In genomic region chr17:63845509-63845908, GRCh38 we compare ENCODE assay signal across 19 cellular contexts. TPM values are rescaled to one million over a fixed set of nuclear protein-coding genes. Genes with fewer than 3 reads are reported as not detected.
A peak's percentile ranks its signal among the peaks of the same experiment; 100 is the strongest.
DNase-seq lines count a peak whose midpoint lies in the region; ATAC-seq and TF ChIP-seq lines count a peak whose summit lies in the region.
"Had no signal": no experiment of that assay in that cellular context is flagged by ENCODE, and none has a peak within 500 bp of the region (broad histone marks: within the 10 kb centered on the region; RNA-seq: fewer than 3 reads in every experiment).

No MANE protein-coding gene starts in this region.

- peaks cover 23% of the 10 kb centered on the region for H3K4me1 Mint-ChIP-seq in brain
- H3K4me1 Mint-ChIP-seq in activated T-cell treated with anti-CD3 and anti-CD28 coated beads, Interleukin-2, amount 50 U/mL, for 24 hours (ENCODE audit: low read depth) = peaks cover 37% of the 10 kb centered on the region

- in situ Hi-C loops in IMR-90 (cut with MboI; ENCODE audit: low sequenced_read_pairs) = no loop called here

- H3K9ac ChIP-seq in BLaER1 = no peak overlapping the region
- no peak overlapping the region for H3K9ac ChIP-seq in IMR-90 (ENCODE audit: low read depth, low read length)

- no peak overlapping the region for H2AFZ ChIP-seq in IMR-90 (replicated peaks; ENCODE audit: low read length, poor library complexity)
- H2AFZ ChIP-seq: GM23338 had no signal

- H3K4me3 Mint-ChIP-seq in brain = peak overlapping the region in 3 of 5 experiments; percentile 0 to 8 (median 6)
- H3K4me3 Mint-ChIP-seq in activated T-cell treated with anti-CD3 and anti-CD28 coated beads, Interleukin-2, amount 50 U/mL, for 24 hours = no peak overlapping the region
- H3K4me3 Mint-ChIP-seq: GM23338, HFFc6 had no signal

- intact Hi-C loops in IMR-90 (cut with micrococcal nuclease) (no loop called here), spleen (cut with DNase I; ENCODE audit: low total_unique reads) (no loop called here)

- H3K36me3 Mint-ChIP-seq in brain = no peaks in the 10 kb centered on the region
- H3K36me3 Mint-ChIP-seq in activated T-cell treated with anti-CD3 and anti-CD28 coated beads, Interleukin-2, amount 50 U/mL, for 24 hours (ENCODE audit: low read depth) = peaks cover 19% of the 10 kb centered on the region

- H3K27ac ChIP-seq in BLaER1 (no peak overlapping the region), IMR-90 (ENCODE audit: insufficient read depth, low read length) (no peak overlapping the region), spleen (no peak overlapping the region), right atrium auricular region (no peak overlapping the region), tibial nerve (no peak overlapping the region)
- H3K27ac ChIP-seq: C4-2B had no signal

- H2AK5ac ChIP-seq in IMR-90 (ENCODE audit: low read depth, low read length) = no peak overlapping the region

- H3K4me1 ChIP-seq in BLaER1 (peaks cover 48% of the 10 kb centered on the region), IMR-90 (ENCODE audit: control insufficient read depth, insufficient read depth, low read length) (peaks cover 8% of the 10 kb centered on the region), spleen (peaks cover 23 to 60% (median 41%) of the 10 kb centered on the region in 6 donors), right atrium auricular region (peaks cover 3 to 23% of the 10 kb centered on the region in 2 donors), tibial nerve (peaks cover 0 to 30% (median 17%) of the 10 kb centered on the region in 4 donors)
- H3K4me1 ChIP-seq: BE2C had no signal

- H2BK5ac ChIP-seq in IMR-90 (ENCODE audit: low read depth, low read length, poor library complexity, severe bottlenecking) = no peak overlapping the region

- TF ChIP-seq RAD21 in IMR-90 (IDR thresholded peaks at IDR 0.05; ENCODE audit: low read length) = no peak

- dilution Hi-C loops in IMR-90 (cut with HindIII; ENCODE audit: low sequenced_read_pairs, unreplicated experiment) = no loop called here

- H3K27me3 Mint-ChIP-seq in brain = peaks cover 18% of the 10 kb centered on the region
- no peaks in the 10 kb centered on the region for H3K27me3 Mint-ChIP-seq in activated T-cell treated with anti-CD3 and anti-CD28 coated beads, Interleukin-2, amount 50 U/mL, for 24 hours
- H3K27me3 Mint-ChIP-seq: CD4-positive, alpha-beta memory T cell had no signal

- ATAC-seq in IMR-90 (ENCODE audit: low read depth) = no peak
- ATAC-seq: GM23338, HCT116 had no signal

- H2BK15ac ChIP-seq in IMR-90 (ENCODE audit: low read depth, low read length) = no peak overlapping the region

- CTCF ChIA-PET in IMR-90 (lab: Yijun Ruan, JAX) = no interaction called here

- peak overlapping the region in 1 of 5 experiments; percentile 7 for H3K27ac Mint-ChIP-seq in brain
- no peak overlapping the region for H3K27ac Mint-ChIP-seq in activated T-cell treated with anti-CD3 and anti-CD28 coated beads, Interleukin-2, amount 50 U/mL, for 24 hours
- H3K27ac Mint-ChIP-seq: GM23338, HFFc6 had no signal

- no CpG with 5 or more reads among the region's 1 CpG for WGBS in IMR-90 (ENCODE audit: extremely low coverage in 2 of 2, insufficient read length in 1 of 2), 2 experiments
- 26 to 71% (median 47%) methylated on average over 1 of the region's 1 CpG for whole genome bisulfite sequencing in spleen, 5 donors
- 2 to 50% methylated on average over 1 of the region's 1 CpG for WGBS in tibial nerve, 2 donors

- TF ChIP-seq POLR2A in IMR-90 (IDR thresholded peaks at IDR 0.05; ENCODE audit: low read depth, low read length) = no peak
- no peak for TF ChIP-seq POLR2A in spleen (IDR thresholded peaks at IDR 0.05)
- TF ChIP-seq POLR2A in tibial nerve (IDR thresholded peaks at IDR 0.05) = no peak

- H3K18ac ChIP-seq in IMR-90 (ENCODE audit: low read depth, low read length) = no peak overlapping the region

- H4K91ac ChIP-seq in IMR-90 (ENCODE audit: insufficient read depth, low read depth, low read length) = no peak overlapping the region

- H4K20me1 ChIP-seq in BLaER1 (peaks cover 16% of the 10 kb centered on the region), IMR-90 (ENCODE audit: insufficient read depth, low read length) (peaks cover 13% of the 10 kb centered on the region)

- peaks cover 17% of the 10 kb centered on the region for H3K9me3 ChIP-seq in BLaER1
- H3K9me3 ChIP-seq in IMR-90 (ENCODE audit: control insufficient read depth, insufficient read depth, low read length) = 0 out of 2 replicates have a peak, but pooled peaks cover 3% of the 10 kb centered on the region
- peaks cover 0 to 5% (median 0%) of the 10 kb centered on the region in 8 donors for H3K9me3 ChIP-seq in spleen
- H3K9me3 ChIP-seq in right atrium auricular region = no peaks in the 10 kb centered on the region
- no peaks in the 10 kb centered on the region for H3K9me3 ChIP-seq in tibial nerve
- H3K9me3 ChIP-seq: BE2C had no signal

- H3K14ac ChIP-seq in IMR-90 (replicated peaks; ENCODE audit: low read depth, low read length) = no peak overlapping the region

- no TSS peak for BruUV-seq in IMR-90 (replicated peaks; lab: Mats Ljungman, UMichigan)

- H4K8ac ChIP-seq in IMR-90 (ENCODE audit: low read depth in 2 of 2, low read length in 2 of 2) = no peak overlapping the region

- H3K4me2 ChIP-seq in BLaER1 (peak overlapping the region; percentile 81), IMR-90 (ENCODE audit: low read depth, low read length) (no peak overlapping the region)
- H3K4me2 ChIP-seq: GM23338 had no signal

- no peak overlapping the region for H3K23ac ChIP-seq in IMR-90 (ENCODE audit: low read depth, low read length)

- no peak overlapping the region for H4K5ac ChIP-seq in IMR-90 (ENCODE audit: low read depth, low read length)

- H2BK120ac ChIP-seq in IMR-90 (ENCODE audit: low read depth, low read length) = no peak overlapping the region

- no peak overlapping the region for H3K4ac ChIP-seq in IMR-90 (ENCODE audit: low read depth, low read length)

- no peak overlapping the region for H2AK9ac ChIP-seq in IMR-90 (replicated peaks; ENCODE audit: low read depth, low read length, poor library complexity)

- H3K79me1 ChIP-seq in IMR-90 (ENCODE audit: low read depth in 1 of 2, low read length in 2 of 2) = peaks cover 6 to 17% of the 10 kb centered on the region in 2 experiments; a peak in 3 of 4 replicates

- H3K36me3 ChIP-seq in BLaER1 (no peaks in the 10 kb centered on the region), IMR-90 (ENCODE audit: control insufficient read depth, insufficient read depth, low read length) (no peaks in the 10 kb centered on the region), spleen (no peaks in the 10 kb centered on the region), right atrium auricular region (no peaks in the 10 kb centered on the region), tibial nerve (no peaks in the 10 kb centered on the region)
- H3K36me3 ChIP-seq: BE2C had no signal

- H3K27me3 ChIP-seq in BLaER1 (no peaks in the 10 kb centered on the region), IMR-90 (ENCODE audit: control insufficient read depth, insufficient read depth, low read length) (no peaks in the 10 kb centered on the region), spleen (replicated peaks in 1 of 7) (peaks cover 0 to 7% (median 0%) of the 10 kb centered on the region in 7 donors), right atrium auricular region (no peaks in the 10 kb centered on the region), tibial nerve (no peaks in the 10 kb centered on the region)
- H3K27me3 ChIP-seq: BE2C had no signal

- TF ChIP-seq EP300 in tibial nerve (IDR thresholded peaks at IDR 0.05) = no peak

- no peak overlapping the region for H2BK20ac ChIP-seq in IMR-90 (ENCODE audit: low read depth, low read length)

- DNase-seq in IMR-90 (no peak), spleen (peak; percentile 0), right atrium auricular region (ENCODE audit: low spot score) (no peak), tibial nerve (ENCODE audit: low spot score in 2 of 2) (no peak)
- no peak for DNase-seq in activated T-cell treated with anti-CD3 and anti-CD28 coated beads, Interleukin-2, amount 50 U/mL, for 24 hours
- DNase-seq: ACHN, BE2C, DMS153, DMS79, GDM1, HFFc6 had no signal

- H3K56ac ChIP-seq in IMR-90 (ENCODE audit: extremely low read depth, insufficient read depth, low read length) = no peak overlapping the region

- H3K9me3 Mint-ChIP-seq in brain = peaks cover 0 to 16% (median 7%) of the 10 kb centered on the region in 5 experiments
- peaks cover 8% of the 10 kb centered on the region for H3K9me3 Mint-ChIP-seq in activated T-cell treated with anti-CD3 and anti-CD28 coated beads, Interleukin-2, amount 50 U/mL, for 24 hours

- H3K4me3 ChIP-seq in BLaER1 = no peak overlapping the region
- no peak overlapping the region for H3K4me3 ChIP-seq in IMR-90 (ENCODE audit: insufficient read depth, low read depth, low read length)
- no peak overlapping the region for H3K4me3 ChIP-seq in spleen
- no peak overlapping the region for H3K4me3 ChIP-seq in right atrium auricular region
- H3K4me3 ChIP-seq in tibial nerve = no peak overlapping the region
- H3K4me3 ChIP-seq: GM23338 had no signal

- TF ChIP-seq CTCF in IMR-90 (conservative IDR thresholded peaks at IDR 0.05; ENCODE audit: low read depth, low read length) (no peak), brain (conservative IDR thresholded peaks at IDR 0.05) (no peak), spleen (IDR thresholded peaks at IDR 0.05 in 8 of 11, conservative IDR thresholded peaks at IDR 0.05 in 3 of 11) (no peak), right atrium auricular region (IDR thresholded peaks at IDR 0.05) (no peak), tibial nerve (IDR thresholded peaks at IDR 0.05) (no peak)

- POLR2A ChIA-PET in IMR-90 (lab: Charles Lee; ENCODE audit: unreplicated experiment) = no interaction called here

- H3K9me1 ChIP-seq in IMR-90 (ENCODE audit: insufficient read depth, low read length) = peaks cover 7% of the 10 kb centered on the region

RNA-seq across cellular contexts. Expression of gene SMARCD2, which starts 3.0 kb away (rescaled TPM):
- total RNA-seq in IMR-90 (2012; rRNA removed) = 72.8 and 91.2 TPM in 2 replicates
- polyA plus RNA-seq in IMR-90 (2012; rRNA removed) = 53.7 and 56.9 TPM in 2 replicates
- polyA plus RNA-seq in IMR-90 (2012; cell fraction: cytosol; rRNA removed) = 28.3 and 43.2 TPM in 2 replicates
- 64.7 and 69.4 TPM in 2 replicates for polyA plus RNA-seq in IMR-90 (2012; cell fraction: nucleus; rRNA removed; ENCODE audit: low replicate concordance)
- polyA plus RNA-seq in brain (ENCODE audit: insufficient read depth, low read depth, low replicate concordance) = 51.7 TPM
- total RNA-seq in spleen = 100 to 1,000 TPM in 3 of 7 donors, 10 to 100 TPM in 4; 76.5 to 154 (median 95.7) TPM
- polyA plus RNA-seq in spleen = 10 to 100 TPM; 47.3 to 84.8 (median 57.9) TPM
- total RNA-seq in right atrium auricular region = 10 to 100 TPM; 30.4 to 51.3 TPM
- total RNA-seq in tibial nerve = 100 to 1,000 TPM; 241 to 402 (median 302) TPM

RNA-seq across cellular contexts. Expression of gene FTSJ3, which starts 18.0 kb away (rescaled TPM):
- total RNA-seq in IMR-90 (2012; rRNA removed) (68.1 and 69.4 TPM in 2 replicates), spleen (10 to 100 TPM; 26.1 to 45.7 (median 37.7) TPM), right atrium auricular region (10 to 100 TPM; 24.3 to 58.0 TPM), tibial nerve (10 to 100 TPM; 32.8 to 69.3 (median 43.2) TPM)
- polyA plus RNA-seq in IMR-90 (2012; rRNA removed) (45.4 and 51.3 TPM in 2 replicates), brain (ENCODE audit: insufficient read depth, low read depth, low replicate concordance) (29.5 TPM), spleen (10 to 100 TPM; 13.5 to 22.9 (median 16.3) TPM)
- polyA plus RNA-seq in IMR-90 (2012; cell fraction: cytosol; rRNA removed) = 22.2 and 33.6 TPM in 2 replicates
- polyA plus RNA-seq in IMR-90 (2012; cell fraction: nucleus; rRNA removed; ENCODE audit: low replicate concordance) = 63.3 and 90.0 TPM in 2 replicates

RNA-seq across cellular contexts. Expression of gene PSMC5, which starts 18.3 kb away (rescaled TPM):
- 104 and 105 TPM in 2 replicates for total RNA-seq in IMR-90 (2012; rRNA removed)
- 165 and 175 TPM in 2 replicates for polyA plus RNA-seq in IMR-90 (2012; rRNA removed)
- 104 and 142 TPM in 2 replicates for polyA plus RNA-seq in IMR-90 (2012; cell fraction: cytosol; rRNA removed)
- 92.5 and 145 TPM in 2 replicates for polyA plus RNA-seq in IMR-90 (2012; cell fraction: nucleus; rRNA removed; ENCODE audit: low replicate concordance)
- polyA plus RNA-seq in brain (ENCODE audit: insufficient read depth, low read depth, low replicate concordance) = 258 TPM
- 100 to 1,000 TPM in 2 of 7 donors, 10 to 100 TPM in 5; 74.5 to 102 (median 97.2) TPM for total RNA-seq in spleen
- polyA plus RNA-seq in spleen = 100 to 1,000 TPM; 135 to 175 (median 147) TPM
- total RNA-seq in right atrium auricular region = 100 to 1,000 TPM in 1 of 2 donors, 10 to 100 TPM in 1; 59.3 to 105 TPM
- total RNA-seq in tibial nerve = 100 to 1,000 TPM in 2 of 4 donors, 10 to 100 TPM in 2; 62.1 to 116 (median 103) TPM

RNA-seq across cellular contexts. Expression of gene CSH2, which starts 28.0 kb away (rescaled TPM):
- not detected in 2 replicates for total RNA-seq in IMR-90 (2012; rRNA removed)
- not detected in 2 replicates for polyA plus RNA-seq in IMR-90 (2012; rRNA removed)
- not detected in 2 replicates for polyA plus RNA-seq in IMR-90 (2012; cell fraction: cytosol; rRNA removed)
- not detected in 2 replicates for polyA plus RNA-seq in IMR-90 (2012; cell fraction: nucleus; rRNA removed; ENCODE audit: low replicate concordance)
- not detected for polyA plus RNA-seq in brain (ENCODE audit: insufficient read depth, low read depth, low replicate concordance)
- not detected for total RNA-seq in spleen
- polyA plus RNA-seq in spleen = not detected
- not detected for total RNA-seq in right atrium auricular region
- not detected for total RNA-seq in tibial nerve
- total RNA-seq: A172; CD4-positive, alpha-beta memory T cell; Daoy; GM23338; HFFc6 had no signal
- polyA plus RNA-seq: CD4-positive, alpha-beta memory T cell had no signal

RNA-seq across cellular contexts. Expression of gene GH2, which starts 36.2 kb away (rescaled TPM):
- total RNA-seq in IMR-90 (2012; rRNA removed) (not detected in 2 replicates), spleen (not detected), right atrium auricular region (not detected), tibial nerve (not detected)
- polyA plus RNA-seq in IMR-90 (2012; rRNA removed) (not detected in 2 replicates), brain (ENCODE audit: insufficient read depth, low read depth, low replicate concordance) (not detected), spleen (not detected)
- not detected in 2 replicates for polyA plus RNA-seq in IMR-90 (2012; cell fraction: cytosol; rRNA removed)
- polyA plus RNA-seq in IMR-90 (2012; cell fraction: nucleus; rRNA removed; ENCODE audit: low replicate concordance) = not detected in 2 replicates
- total RNA-seq: A172; CD4-positive, alpha-beta memory T cell; Daoy; HFFc6 had no signal
- polyA plus RNA-seq: CD4-positive, alpha-beta memory T cell had no signal
